In the genomic region with DNA sequence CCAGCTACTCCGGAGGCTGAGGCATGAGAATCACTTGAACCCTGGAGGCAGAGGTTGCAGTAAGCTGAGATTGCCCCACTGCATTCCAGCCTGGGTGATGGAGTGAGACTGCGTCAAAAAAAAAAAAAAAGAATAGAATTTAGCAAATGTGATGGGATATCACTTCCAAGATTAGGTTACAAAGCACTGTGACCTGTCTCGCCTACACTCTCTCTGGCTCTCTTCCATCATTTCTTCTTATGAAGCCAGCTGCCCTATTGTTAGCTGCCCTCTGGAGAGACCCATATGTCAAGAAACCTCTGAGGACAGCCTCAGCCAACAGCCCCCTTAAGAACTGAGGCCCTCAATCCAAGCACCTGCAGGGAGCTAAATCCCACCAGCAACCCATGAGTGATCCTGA, we compare ENCODE assay signal across 15 cellular contexts. TPM values are rescaled to one million over a fixed set of nuclear protein-coding genes. Genes with fewer than 3 reads are reported as not detected.
DNase-seq lines count a peak whose midpoint lies in the region; ATAC-seq and TF ChIP-seq lines count a peak whose summit lies in the region.
"Had no signal": no experiment of that assay in that cellular context is flagged by ENCODE, and none has a peak within 500 bp of the region (broad histone marks: within the 10 kb centered on the region; RNA-seq: fewer than 3 reads in every experiment).

No MANE protein-coding gene starts in this region.

- intact Hi-C loops in left ventricle myocardium inferior (cut with micrococcal nuclease) = no loop called here
- intact Hi-C loops in gastrocnemius medialis (cut with DNase I; ENCODE audit: low total_unique reads) = no loop called here

- H3K36me3 ChIP-seq in left ventricle myocardium inferior = no peaks in the 10 kb centered on the region
- no peaks in the 10 kb centered on the region for H3K36me3 ChIP-seq in gastrocnemius medialis
- H3K36me3 ChIP-seq: SJSA1 had no signal

- H3K9me3 ChIP-seq in left ventricle myocardium inferior (replicated peaks) = no peaks in the 10 kb centered on the region
- H3K9me3 ChIP-seq in gastrocnemius medialis = no peaks in the 10 kb centered on the region
- H3K9me3 ChIP-seq: SJSA1 had no signal

- no peak overlapping the region for H3K4me3 Mint-ChIP-seq in activated T-helper 17 cell treated with anti-CD3 and anti-CD28 coated beads, Interleukin-2, amount 50 U/mL, for 72 hours
- H3K4me3 Mint-ChIP-seq: IgD-negative memory B cell had no signal

- H3K4me1 Mint-ChIP-seq in activated T-helper 17 cell treated with anti-CD3 and anti-CD28 coated beads, Interleukin-2, amount 50 U/mL, for 72 hours = no peaks in the 10 kb centered on the region

- no peak for TF ChIP-seq CTCF in left ventricle myocardium inferior (IDR thresholded peaks at IDR 0.05; ENCODE audit: borderline replicate concordance)
- TF ChIP-seq CTCF in gastrocnemius medialis (IDR thresholded peaks at IDR 0.05 in 4 of 5, conservative IDR thresholded peaks at IDR 0.05 in 1 of 5) = no peak

- H3K27ac ChIP-seq in left ventricle myocardium inferior (replicated peaks) = peak overlapping the region; percentile 10
- peak overlapping the region; percentile 36 to 70 (median 62) for H3K27ac ChIP-seq in gastrocnemius medialis
- H3K27ac ChIP-seq: SJSA1 had no signal

- ATAC-seq in activated T-helper 17 cell treated with anti-CD3 and anti-CD28 coated beads, Interleukin-2, amount 50 U/mL, for 72 hours (replicated peaks) = no peak
- ATAC-seq in gastrocnemius medialis (peak in 1 of 2 donors; percentile 61), HG02798 (IDR thresholded peaks at IDR 0.05; ENCODE audit: poor library complexity, unreplicated experiment) (no peak)

- no peak for TF ChIP-seq POLR2A in gastrocnemius medialis (IDR thresholded peaks at IDR 0.05)

- H3K4me1 ChIP-seq in left ventricle myocardium inferior = peaks cover 78% of the 10 kb centered on the region
- H3K4me1 ChIP-seq in gastrocnemius medialis = peaks cover 43 to 57% of the 10 kb centered on the region in 2 donors
- H3K4me1 ChIP-seq: SJSA1 had no signal

- H3K4me3 ChIP-seq in left ventricle myocardium inferior = no peak overlapping the region
- H3K4me3 ChIP-seq in gastrocnemius medialis = no peak overlapping the region
- H3K4me3 ChIP-seq: SJSA1 had no signal

- in situ Hi-C loops in gastrocnemius medialis (cut with MboI; ENCODE audit: low sequenced_read_pairs in 4 of 4) = no loop called here

- peak overlapping the region; percentile 61 for H3K27ac Mint-ChIP-seq in activated T-helper 17 cell treated with anti-CD3 and anti-CD28 coated beads, Interleukin-2, amount 50 U/mL, for 72 hours
- H3K27ac Mint-ChIP-seq: IgD-negative memory B cell had no signal

- no peaks in the 10 kb centered on the region for H3K36me3 Mint-ChIP-seq in activated T-helper 17 cell treated with anti-CD3 and anti-CD28 coated beads, Interleukin-2, amount 50 U/mL, for 72 hours (ENCODE audit: low read depth)

- H3K9me3 Mint-ChIP-seq in activated T-helper 17 cell treated with anti-CD3 and anti-CD28 coated beads, Interleukin-2, amount 50 U/mL, for 72 hours = no peaks in the 10 kb centered on the region

- peak; percentile 14 for DNase-seq in NCI-H82 (lab: John Stamatoyannopoulos, UW)
- DNase-seq in NCI-H82 treated with DMSO at 0.1 percent for 48 hours (lab: John Stamatoyannopoulos, UW; ENCODE audit: unreplicated experiment) = no peak
- no peak for DNase-seq in left ventricle myocardium inferior
- DNase-seq in gastrocnemius medialis = no peak
- no peak for DNase-seq in dermis blood vessel endothelial cell
- no peak for DNase-seq in hippocampal formation (lab: John Stamatoyannopoulos, UW)
- DNase-seq: DMS53, H7, NCI-H1694, NCI-H2107, RPMI8226 had no signal

- no peaks in the 10 kb centered on the region for H3K27me3 Mint-ChIP-seq in activated T-helper 17 cell treated with anti-CD3 and anti-CD28 coated beads, Interleukin-2, amount 50 U/mL, for 72 hours
- H3K27me3 Mint-ChIP-seq: IgD-negative memory B cell had no signal

- H3K27me3 ChIP-seq in left ventricle myocardium inferior (ENCODE audit: low read depth) (no peaks in the 10 kb centered on the region), gastrocnemius medialis (no peaks in the 10 kb centered on the region)
- H3K27me3 ChIP-seq: SJSA1 had no signal

RNA-seq across cellular contexts. Expression of gene ARHGAP21, which starts 28.2 kb away (rescaled TPM):
- 10 to 100 TPM; 28.9 to 30.5 TPM for total RNA-seq in activated T-helper 17 cell treated with anti-CD3 and anti-CD28 coated beads, Interleukin-2, amount 50 U/mL, for 72 hours
- total RNA-seq in left ventricle myocardium inferior (44.8 TPM), gastrocnemius medialis (10 to 100 TPM; 35.1 to 60.5 (median 54.1) TPM), dermis blood vessel endothelial cell (92.2 and 118 TPM in 2 replicates)
